Comparison of ENCODE assay signal across 8 cellular contexts in the genomic region with DNA sequence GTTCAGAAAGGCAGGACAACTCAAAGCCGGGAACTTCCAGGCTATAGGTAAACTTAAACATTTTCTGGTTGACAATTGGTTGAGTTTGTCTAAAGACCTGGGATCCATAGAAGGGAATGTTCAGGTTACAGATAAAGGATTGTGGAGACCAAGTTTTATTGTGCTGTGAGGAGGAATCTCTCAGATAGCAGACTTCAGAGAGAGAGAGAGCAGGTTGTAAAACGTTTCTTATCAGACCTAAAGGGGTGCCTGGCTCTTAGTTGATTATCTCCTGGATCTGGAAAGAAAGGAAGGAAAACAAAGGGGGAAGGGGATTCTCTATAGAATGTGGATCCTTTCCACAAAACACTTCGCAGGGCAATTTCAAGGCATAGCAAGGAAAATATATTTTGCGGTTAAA. TPM values are rescaled to one million over a fixed set of nuclear protein-coding genes. Genes with fewer than 3 reads are reported as not detected.
DNase-seq lines count a peak whose midpoint lies in the region; ATAC-seq, FAIRE-seq and TF ChIP-seq lines count a peak whose summit lies in the region.
"Not testable (repeated sequence)": the region's sequence is repeated elsewhere in the genome, so short reads cannot be mapped to it uniquely, and the experiment has no call there.

No MANE protein-coding gene starts in this region.

- H3K79me2 ChIP-seq in K562 (ENCODE audit: control insufficient read depth, insufficient read depth, low read length); hepatocyte; neural progenitor cell (ENCODE audit: low read depth): not testable (repeated sequence)

- H3F3A ChIP-seq in neural progenitor cell (ENCODE audit: low read depth): peaks cover 18% of the 10 kb centered on the region

- 34% methylated on average over 4 of the region's 4 CpGs for WGBS in K562 (ENCODE audit: insufficient coverage, low coverage, missing lambda C conversion rate)
- 26% methylated on average over 4 of the region's 4 CpGs for WGBS in hepatocyte (ENCODE audit: low lambda C conversion rate, missing lambda C conversion rate)
- WGBS in mesodermal cell (ENCODE audit: insufficient coverage in 2 of 2), 2 experiments: 0 to 75% methylated on average over 1 to 4 of the region's 4 CpGs

- not testable (repeated sequence) for H3K9ac ChIP-seq in HUES6 (ENCODE audit: low read length); K562 (ENCODE audit: insufficient read depth in 1 of 2, low read depth in 2 of 2, low read length in 2 of 2); neural progenitor cell

- BruUV-seq in Caco-2 (replicated peaks; lab: Mats Ljungman, UMichigan); K562 (replicated peaks; lab: Mats Ljungman, UMichigan): not testable (repeated sequence)

- H3K4me3 ChIP-seq in Caco-2 (ENCODE audit: low read depth, low read length); HUES6 (ENCODE audit: low read depth, low read length); K562; hepatocyte; mesodermal cell (ENCODE audit: extremely low read depth, insufficient read depth, low read length, poor library complexity, severe bottlenecking); neural progenitor cell: not testable (repeated sequence)

- POLR2A ChIA-PET in Caco-2 (lab: Charles Lee); K562 (lab: Yijun Ruan, JAX): not testable (repeated sequence)

- peak overlapping the region; percentile 65; the same call in 1 of the 2 replicates for H3K27ac ChIP-seq in HUES6 (ENCODE audit: low read depth, low read length)
- not testable (repeated sequence) for H3K27ac ChIP-seq in K562 (ENCODE audit: extremely low read depth, low read depth, low read length)
- peak overlapping the region; percentile 69 for H3K27ac ChIP-seq in hepatocyte
- peak overlapping the region; percentile 41 for H3K27ac ChIP-seq in mesodermal cell (ENCODE audit: low read depth, low read length, severe bottlenecking)
- peak overlapping the region; percentile 72 for H3K27ac ChIP-seq in neural progenitor cell

- not testable (repeated sequence) for H3K9me2 ChIP-seq in hepatocyte (replicated peaks; ENCODE audit: insufficient read depth)

- peak in 1 of 2 experiments; percentile 53 for DNase-seq in Caco-2
- not testable (repeated sequence) for DNase-seq in K562 (ENCODE audit: extremely low read depth in 1 of 4, low spot score in 3 of 4); endothelial cell (ENCODE audit: low spot score); hepatocyte (ENCODE audit: low spot score); nephron progenitor cell; neural progenitor cell (ENCODE audit: low spot score)

- TF ChIP-seq EP300 in K562 (IDR thresholded peaks at IDR 0.05; ENCODE audit: low read length): 0 out of 2 replicates have a peak, but pooled peaks have one; percentile 11

- not testable (repeated sequence) for TF ChIP-seq CTCF in Caco-2 (IDR thresholded peaks at IDR 0.05; ENCODE audit: insufficient read depth in 1 of 2, low read depth in 1 of 2, low read length in 1 of 2, severe bottlenecking in 1 of 2, unreplicated experiment in 1 of 2); K562 (IDR thresholded peaks at IDR 0.05 in 2 of 3, conservative IDR thresholded peaks at IDR 0.05 in 1 of 3; ENCODE audit: insufficient read depth in 2 of 3, low read depth in 1 of 3, low read length in 3 of 3); endothelial cell (IDR thresholded peaks at IDR 0.05; ENCODE audit: unreplicated experiment); hepatocyte (IDR thresholded peaks at IDR 0.05; ENCODE audit: poor library complexity); nephron progenitor cell (IDR thresholded peaks at IDR 0.05); neural progenitor cell (IDR thresholded peaks at IDR 0.05)

- TF ChIP-seq POLR2A in K562 (conservative IDR thresholded peaks at IDR 0.05): not testable (repeated sequence)

- H3K4me3 Mint-ChIP-seq in Caco-2 (ENCODE audit: unreplicated experiment): peak overlapping the region; percentile 38
- not testable (repeated sequence) for H3K4me3 Mint-ChIP-seq in endothelial cell (ENCODE audit: unreplicated experiment); nephron progenitor cell; neural progenitor cell

- H3K9me1 ChIP-seq in K562 (ENCODE audit: control insufficient read depth, insufficient read depth, low read length): not testable (repeated sequence)

- CTCF ChIA-PET in Caco-2 (lab: Charles Lee); K562 (lab: Yijun Ruan, JAX; ENCODE audit: low intra/inter-chr PET ratio): not testable (repeated sequence)

- H2AFZ ChIP-seq in K562 (ENCODE audit: low read depth, low read length); hepatocyte; neural progenitor cell (replicated peaks): not testable (repeated sequence)

- H3K27ac Mint-ChIP-seq in Caco-2 (ENCODE audit: unreplicated experiment): peak overlapping the region; percentile 27
- peak overlapping the region; percentile 39 for H3K27ac Mint-ChIP-seq in endothelial cell (ENCODE audit: unreplicated experiment)
- peak overlapping the region; percentile 85 for H3K27ac Mint-ChIP-seq in nephron progenitor cell
- not testable (repeated sequence) for H3K27ac Mint-ChIP-seq in neural progenitor cell

- in situ Hi-C loops in K562 (cut with MboI): not testable (repeated sequence)

- not testable (repeated sequence) for TF ChIP-seq RAD21 in K562 (CRISPR knock-in tag; conservative IDR thresholded peaks at IDR 0.05 in 1 of 2, IDR thresholded peaks at IDR 0.05 in 1 of 2)

- H3K36me3 ChIP-seq in Caco-2 (ENCODE audit: control insufficient read depth, insufficient read depth, low read length); HUES6 (ENCODE audit: control insufficient read depth, insufficient read depth, low read length); hepatocyte (replicated peaks; ENCODE audit: insufficient read depth, low read depth); neural progenitor cell: not testable (repeated sequence)
- H3K36me3 ChIP-seq in K562 (ENCODE audit: control insufficient read depth, insufficient read depth, low read length) (peaks cover 22% of the 10 kb centered on the region; the same call in 2 of the 3 replicates), mesodermal cell (ENCODE audit: control insufficient read depth, insufficient read depth, low read length) (peaks cover 16% of the 10 kb centered on the region)

- H3K36me3 Mint-ChIP-seq in Caco-2 (ENCODE audit: insufficient read depth, unreplicated experiment): peaks cover 40% of the 10 kb centered on the region
- not testable (repeated sequence) for H3K36me3 Mint-ChIP-seq in endothelial cell (ENCODE audit: low read depth, unreplicated experiment); neural progenitor cell
- H3K36me3 Mint-ChIP-seq in nephron progenitor cell (ENCODE audit: low read depth): peaks cover 23% of the 10 kb centered on the region

- FAIRE-seq in K562 (lab: Jason Lieb, UNC): peak; percentile 32

- H3K27me3 Mint-ChIP-seq in Caco-2 (ENCODE audit: insufficient read depth, unreplicated experiment); endothelial cell (ENCODE audit: unreplicated experiment); nephron progenitor cell (ENCODE audit: low read depth, poor library complexity); neural progenitor cell (ENCODE audit: insufficient read depth, low read depth): not testable (repeated sequence)

- not testable (repeated sequence) for H3K9me3 Mint-ChIP-seq in Caco-2 (ENCODE audit: unreplicated experiment); endothelial cell (ENCODE audit: unreplicated experiment); nephron progenitor cell; neural progenitor cell

- H3K4me2 ChIP-seq in K562 (ENCODE audit: insufficient read depth, low read length); hepatocyte: not testable (repeated sequence)
- peak overlapping the region; percentile 11 for H3K4me2 ChIP-seq in neural progenitor cell

- H3K4me1 Mint-ChIP-seq in Caco-2 (ENCODE audit: low read depth, unreplicated experiment) (peaks cover 29% of the 10 kb centered on the region), endothelial cell (ENCODE audit: unreplicated experiment) (peaks cover 29% of the 10 kb centered on the region), nephron progenitor cell (peaks cover 22% of the 10 kb centered on the region)
- H3K4me1 Mint-ChIP-seq in neural progenitor cell: not testable (repeated sequence)

- H4K20me1 ChIP-seq in K562 (replicated peaks; ENCODE audit: control insufficient read depth, insufficient read depth, low read length); hepatocyte (ENCODE audit: insufficient read depth, poor library complexity, severe bottlenecking); neural progenitor cell (ENCODE audit: low read depth): not testable (repeated sequence)

- not testable (repeated sequence) for ATAC-seq in K562

- H3K27me3 ChIP-seq in Caco-2 (replicated peaks; ENCODE audit: control insufficient read depth, insufficient read depth, low read length); HUES6 (ENCODE audit: control insufficient read depth, insufficient read depth, low read length); K562 (ENCODE audit: control insufficient read depth in 2 of 2, insufficient read depth in 2 of 2, low read length in 2 of 2); hepatocyte; neural progenitor cell: not testable (repeated sequence)

- H3K4me1 ChIP-seq in Caco-2: peaks cover 34% of the 10 kb centered on the region
- peaks cover 10% of the 10 kb centered on the region for H3K4me1 ChIP-seq in HUES6 (ENCODE audit: control insufficient read depth, insufficient read depth, low read length)
- not testable (repeated sequence) for H3K4me1 ChIP-seq in K562 (replicated peaks in 1 of 2; ENCODE audit: control insufficient read depth in 2 of 2, insufficient read depth in 2 of 2, low read length in 2 of 2); hepatocyte (ENCODE audit: insufficient read depth); mesodermal cell (ENCODE audit: control insufficient read depth, insufficient read depth, low read length, poor library complexity, severe bottlenecking)
- peaks cover 34% of the 10 kb centered on the region for H3K4me1 ChIP-seq in neural progenitor cell

- intact Hi-C loops in Caco-2 (cut with micrococcal nuclease; ENCODE audit: unreplicated experiment): loop anchor here (1.0 to 5.0 kb wide), 4 partner anchors 15 to 828 kb away; a partner anchor contains a TSS
- intact Hi-C loops in K562 (cut with micrococcal nuclease): not testable (repeated sequence)

- not testable (repeated sequence) for H3K9me3 ChIP-seq in Caco-2; HUES6 (ENCODE audit: control insufficient read depth, insufficient read depth, low read depth, low read length); K562 (replicated peaks; ENCODE audit: control insufficient read depth, insufficient read depth, low read depth, low read length); hepatocyte (ENCODE audit: low read depth); mesodermal cell (ENCODE audit: control insufficient read depth, low read length); neural progenitor cell (ENCODE audit: low read depth)

RNA-seq across cellular contexts. Expression of a gene that starts 50.0 kb away (rescaled TPM):
- total RNA-seq in Caco-2 (2022) (34.5 and 35.2 TPM in 2 replicates), K562 (2014; rRNA removed) (41.1 and 41.4 TPM in 2 replicates), K562 (2014; rRNA removed; fragmentation: Illumina TruSeq; extraction: Trizol) (57.0 and 64.3 TPM in 2 replicates), K562 (2015; rRNA removed; fragmentation: Illumina TruSeq; extraction: Trizol) (48.7 and 52.6 TPM in 2 replicates), K562 (2021) (43.7 and 44.0 TPM in 2 replicates), endothelial cell (ENCODE audit: unreplicated experiment) (20.5 TPM), hepatocyte (42.5 and 48.0 TPM in 2 replicates), neural progenitor cell (ENCODE audit: low replicate concordance) (47.7 and 68.5 TPM in 2 replicates)
- 32.4 and 48.1 TPM in 2 replicates for total RNA-seq in K562 (2011; cell fraction: chromatin; rRNA removed; ENCODE audit: low replicate concordance)
- 19.8 and 24.7 TPM in 2 replicates for total RNA-seq in K562 (2011; cell fraction: nucleolus; rRNA removed)
- total RNA-seq in K562 (2011; cell fraction: nucleoplasm; rRNA removed): 20.9 and 23.6 TPM in 2 replicates
- polyA plus RNA-seq in K562 (2011; rRNA removed) (58.5 and 71.5 TPM in 2 replicates), K562 (2014; fragmentation: Illumina TruSeq; extraction: Trizol) (45.7 and 48.8 TPM in 2 replicates), K562 (2014; fragmentation: Nextera tagmentation; extraction: Ambion mirVana) (10 to 100 TPM; 38.9 to 70.3 TPM), K562 (2014; rRNA removed) (45.7 and 48.4 TPM in 2 replicates), hepatocyte (30.7 and 31.5 TPM in 2 replicates)
- polyA plus RNA-seq in K562 (2011; cell fraction: cytosol; rRNA removed): 17.1 and 33.8 TPM in 2 replicates
- 37.1 and 45.7 TPM in 2 replicates for polyA plus RNA-seq in K562 (2011; cell fraction: nucleus; rRNA removed)
- polyA plus RNA-seq in K562 (2012): 42.1 and 43.9 TPM in 2 replicates
- 78.8 and 85.3 TPM in 2 replicates for polyA minus RNA-seq in K562 (2011; rRNA and poly(A)+ RNA removed)
- 22.1 and 26.2 TPM in 2 replicates for polyA minus RNA-seq in K562 (2011; cell fraction: cytosol; rRNA and poly(A)+ RNA removed)
- polyA minus RNA-seq in K562 (2011; cell fraction: nucleus; rRNA and poly(A)+ RNA removed): 21.3 and 34.0 TPM in 2 replicates
- polyA plus RNA-seq in mesodermal cell (2013, experiment 1 of 2): 22.6 TPM
- 23.4 TPM for polyA plus RNA-seq in mesodermal cell (2013, experiment 2 of 2)

RNA-seq across cellular contexts. Expression of a gene that starts 50.4 kb away (rescaled TPM):
- 148 TPM in 2 replicates for total RNA-seq in Caco-2 (2022)
- total RNA-seq in K562 (2011; cell fraction: chromatin; rRNA removed; ENCODE audit: low replicate concordance): 46.8 and 66.2 TPM in 2 replicates
- 32.0 and 35.4 TPM in 2 replicates for total RNA-seq in K562 (2011; cell fraction: nucleolus; rRNA removed)
- total RNA-seq in K562 (2011; cell fraction: nucleoplasm; rRNA removed): 50.6 and 71.3 TPM in 2 replicates
- 133 and 168 TPM in 2 replicates for total RNA-seq in K562 (2014; rRNA removed)
- 188 and 204 TPM in 2 replicates for total RNA-seq in K562 (2014; rRNA removed; fragmentation: Illumina TruSeq; extraction: Trizol)
- 163 and 167 TPM in 2 replicates for total RNA-seq in K562 (2015; rRNA removed; fragmentation: Illumina TruSeq; extraction: Trizol)
- total RNA-seq in K562 (2021): 146 and 159 TPM in 2 replicates
- polyA plus RNA-seq in K562 (2011; rRNA removed): 140 and 155 TPM in 2 replicates
- polyA plus RNA-seq in K562 (2011; cell fraction: cytosol; rRNA removed): 65.1 and 82.4 TPM in 2 replicates
- polyA plus RNA-seq in K562 (2011; cell fraction: nucleus; rRNA removed): 52.4 and 74.8 TPM in 2 replicates
- polyA plus RNA-seq in K562 (2012): 130 and 147 TPM in 2 replicates
- 222 and 244 TPM in 2 replicates for polyA plus RNA-seq in K562 (2014; fragmentation: Illumina TruSeq; extraction: Trizol)
- 100 to 1,000 TPM; 251 to 316 TPM for polyA plus RNA-seq in K562 (2014; fragmentation: Nextera tagmentation; extraction: Ambion mirVana)
- 137 and 173 TPM in 2 replicates for polyA plus RNA-seq in K562 (2014; rRNA removed)
- 77.1 and 82.6 TPM in 2 replicates for polyA minus RNA-seq in K562 (2011; rRNA and poly(A)+ RNA removed)
- polyA minus RNA-seq in K562 (2011; cell fraction: cytosol; rRNA and poly(A)+ RNA removed): 80.0 and 90.3 TPM in 2 replicates
- 16.7 and 29.4 TPM in 2 replicates for polyA minus RNA-seq in K562 (2011; cell fraction: nucleus; rRNA and poly(A)+ RNA removed)
- total RNA-seq in endothelial cell (ENCODE audit: unreplicated experiment): 141 TPM
- 96.7 and 97.7 TPM in 2 replicates for total RNA-seq in hepatocyte
- polyA plus RNA-seq in hepatocyte: 60.5 and 72.1 TPM in 2 replicates
- polyA plus RNA-seq in mesodermal cell (2013, experiment 1 of 2): 153 TPM
- 137 TPM for polyA plus RNA-seq in mesodermal cell (2013, experiment 2 of 2)
- 100 and 126 TPM in 2 replicates for total RNA-seq in neural progenitor cell (ENCODE audit: low replicate concordance)
